12 cellular contexts compared by ENCODE assay signal in the genomic region with DNA sequence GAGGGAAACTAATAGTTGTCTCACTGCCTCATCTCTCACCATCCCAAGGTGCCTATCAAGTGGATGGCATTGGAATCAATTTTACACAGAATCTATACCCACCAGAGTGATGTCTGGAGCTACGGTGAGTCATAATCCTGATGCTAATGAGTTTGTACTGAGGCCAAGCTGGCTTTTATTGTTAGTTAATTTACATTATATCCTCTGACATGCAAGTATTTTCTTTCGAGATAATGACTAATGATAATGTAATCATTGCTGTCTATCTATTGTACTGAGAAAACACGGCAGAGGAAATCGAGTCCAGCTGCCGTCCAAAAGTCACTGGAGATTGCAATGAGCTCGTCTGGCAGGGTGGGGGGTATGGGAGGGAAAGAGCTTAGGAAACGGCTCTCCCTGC.
DNase-seq lines count a peak whose midpoint lies in the region; ATAC-seq and TF ChIP-seq lines count a peak whose summit lies in the region.
"Had no signal": no experiment of that assay in that cellular context is flagged by ENCODE, and none has a peak within 500 bp of the region (broad histone marks: within the 10 kb centered on the region; RNA-seq: fewer than 3 reads in every experiment).

No MANE protein-coding gene starts in this region.

- no peak for TF ChIP-seq CTCF in RWPE1 (conservative IDR thresholded peaks at IDR 0.05; ENCODE audit: low read depth)

- peaks cover 35% of the 10 kb centered on the region for H3F3A ChIP-seq in GM23248 (ENCODE audit: insufficient read depth)

- POLR2A ChIA-PET in RWPE1 (lab: Yijun Ruan, JAX; ENCODE audit: low non-redundant PET): no interaction called here
- POLR2A ChIA-PET in activated CD8-positive, alpha-beta T cell treated with anti-CD3 and anti-CD28 coated beads, Interleukin-2, amount 10 ng/mL, durations not matched to agents 7 days and 5 days (lab: Charles Lee): no interaction called here

- no peaks in the 10 kb centered on the region for H3K9me3 Mint-ChIP-seq in activated CD8-positive, alpha-beta T cell treated with anti-CD3 and anti-CD28 coated beads, Interleukin-2, amount 10 ng/mL, durations not matched to agents 7 days and 5 days (ENCODE audit: insufficient read depth)
- H3K9me3 Mint-ChIP-seq: stimulated activated naive CD8-positive, alpha-beta T cell treated with anti-CD3 and anti-CD28 coated beads, Interleukin-15, amount 100 ng/mL, for 72 hours had no signal

- H3K9me2 ChIP-seq in GM23248 (ENCODE audit: insufficient read depth): no peaks in the 10 kb centered on the region

- peaks cover 16% of the 10 kb centered on the region for H3K27me3 Mint-ChIP-seq in activated CD8-positive, alpha-beta T cell treated with anti-CD3 and anti-CD28 coated beads, Interleukin-2, amount 10 ng/mL, durations not matched to agents 7 days and 5 days (ENCODE audit: low read depth)

- H3K9me3 ChIP-seq in GM23248 (ENCODE audit: low read depth): no peaks in the 10 kb centered on the region
- no peaks in the 10 kb centered on the region for H3K9me3 ChIP-seq in stomach smooth muscle (ENCODE audit: control insufficient read depth in 2 of 2, low read length in 2 of 2)

- CTCF ChIA-PET in RWPE1 (lab: Yijun Ruan, JAX): no interaction called here
- CTCF ChIA-PET in activated CD8-positive, alpha-beta T cell treated with anti-CD3 and anti-CD28 coated beads, Interleukin-2, amount 10 ng/mL, durations not matched to agents 7 days and 5 days (lab: Charles Lee): interaction anchor here (1.6 kb wide), 1 partner anchor 62 kb away, joined by 5 read pairs; no protein-coding TSS in a partner anchor

- H3K4me1 Mint-ChIP-seq in activated CD8-positive, alpha-beta T cell treated with anti-CD3 and anti-CD28 coated beads, Interleukin-2, amount 10 ng/mL, durations not matched to agents 7 days and 5 days (ENCODE audit: low read depth): no peaks in the 10 kb centered on the region
- H3K4me1 Mint-ChIP-seq: stimulated activated naive CD8-positive, alpha-beta T cell treated with anti-CD3 and anti-CD28 coated beads, Interleukin-15, amount 100 ng/mL, for 72 hours had no signal

- no peaks in the 10 kb centered on the region for H3K36me3 Mint-ChIP-seq in activated CD8-positive, alpha-beta T cell treated with anti-CD3 and anti-CD28 coated beads, Interleukin-2, amount 10 ng/mL, durations not matched to agents 7 days and 5 days (ENCODE audit: low read depth)

- H3K4me1 ChIP-seq in GM23248 (ENCODE audit: insufficient read depth): peaks cover 16% of the 10 kb centered on the region
- H3K4me1 ChIP-seq in stomach smooth muscle (ENCODE audit: control insufficient read depth, insufficient read depth, low read length): peaks cover 36% of the 10 kb centered on the region

- H3K27me3 ChIP-seq in GM23248 (replicated peaks; ENCODE audit: insufficient read depth): no peaks in the 10 kb centered on the region
- no peaks in the 10 kb centered on the region for H3K27me3 ChIP-seq in stomach smooth muscle (ENCODE audit: control insufficient read depth in 1 of 2, insufficient read depth in 2 of 2, low read length in 2 of 2)

- no peak overlapping the region for H2AFZ ChIP-seq in GM23248

- peaks cover 26% of the 10 kb centered on the region for H3K79me2 ChIP-seq in GM23248 (ENCODE audit: insufficient read depth)

- 1 to 4% methylated on average over 7 of the region's 7 CpGs for WGBS in GM23248 (ENCODE audit: low coverage in 1 of 2, low lambda C conversion rate in 2 of 2, missing lambda C conversion rate in 2 of 2), 2 experiments

- H3K27ac ChIP-seq in GM23248 (peak overlapping the region; percentile 60), RWPE1 (peak overlapping the region; percentile 68), stomach smooth muscle (ENCODE audit: low read length) (peak overlapping the region; percentile 58)

- in situ Hi-C loops in GM23248 (cut with MboI): no loop called here

- H4K20me1 ChIP-seq in GM23248 (ENCODE audit: insufficient read depth): no peaks in the 10 kb centered on the region

- H3K4me2 ChIP-seq in GM23248 (ENCODE audit: unreplicated experiment): no peak overlapping the region

- ATAC-seq in activated CD8-positive, alpha-beta T cell treated with anti-CD3 and anti-CD28 coated beads, Interleukin-2, amount 10 ng/mL, durations not matched to agents 7 days and 5 days: no peak
- no peak for ATAC-seq in HG03025 (IDR thresholded peaks at IDR 0.05; ENCODE audit: low FRiP score, unreplicated experiment)

- no peak overlapping the region for H3K4me3 Mint-ChIP-seq in activated CD8-positive, alpha-beta T cell treated with anti-CD3 and anti-CD28 coated beads, Interleukin-2, amount 10 ng/mL, durations not matched to agents 7 days and 5 days
- H3K4me3 Mint-ChIP-seq: stimulated activated naive CD8-positive, alpha-beta T cell treated with anti-CD3 and anti-CD28 coated beads, Interleukin-15, amount 100 ng/mL, for 72 hours had no signal

- H3K27ac Mint-ChIP-seq in activated CD8-positive, alpha-beta T cell treated with anti-CD3 and anti-CD28 coated beads, Interleukin-2, amount 10 ng/mL, durations not matched to agents 7 days and 5 days: no peak overlapping the region
- H3K27ac Mint-ChIP-seq: stimulated activated naive CD8-positive, alpha-beta T cell treated with anti-CD3 and anti-CD28 coated beads, Interleukin-15, amount 100 ng/mL, for 72 hours had no signal

- DNase-seq in GM23248: peak; percentile 76
- no peak for DNase-seq in RWPE1 (ENCODE audit: low spot score)
- DNase-seq in fibroblast of peridontal ligament (ENCODE audit: extremely low read depth): peak; percentile 89
- no peak for DNase-seq in activated CD8-positive, alpha-beta T cell treated with anti-CD3 and anti-CD28 coated beads, Interleukin-2, amount 10 ng/mL, durations not matched to agents 7 days and 5 days
- no peak for DNase-seq in NCI-H2029 (lab: John Stamatoyannopoulos, UW)
- DNase-seq: activated effector memory CD4-positive, alpha-beta T cell treated with anti-CD3 and anti-CD28 coated beads, Interleukin-2, amount 50 U/mL, for 16 hours; KG1; NCI-H526 treated with DMSO at 0.1 percent for 48 hours; stimulated activated naive CD8-positive, alpha-beta T cell treated with anti-CD3 and anti-CD28 coated beads, Interleukin-15, amount 100 ng/mL, for 72 hours; T-helper 9 cell had no signal

- H3K36me3 ChIP-seq in GM23248 (ENCODE audit: low read depth) (peaks cover 24% of the 10 kb centered on the region), stomach smooth muscle (ENCODE audit: control insufficient read depth in 2 of 2, insufficient read depth in 2 of 2, low read length in 2 of 2) (peaks cover 7 to 17% of the 10 kb centered on the region in 2 donors)

- H3K9ac ChIP-seq in GM23248: peak overlapping the region; percentile 32; the same call in 1 of the 2 replicates
- no peak overlapping the region for H3K9ac ChIP-seq in stomach smooth muscle (ENCODE audit: low read length in 2 of 2)

- H3K4me3 ChIP-seq in GM23248 (no peak overlapping the region), stomach smooth muscle (ENCODE audit: low read length in 2 of 2) (no peak overlapping the region)

Comparison
In these comparisons a context has a peak if more than half of its experiments do, and no peak if none do; other contexts are left out.
1. DNase-seq: peak in GM23248 (single experiment) and fibroblast of peridontal ligament (single experiment); none in RWPE1 (single experiment), activated CD8-positive, alpha-beta T cell treated with anti-CD3 and anti-CD28 coated beads, Interleukin-2, amount 10 ng/mL, durations not matched to agents 7 days and 5 days (single experiment) and NCI-H2029 (single experiment).
2. Peak in every context shown above with its lines, with median percentiles within 50 percentile points of each other: H3K27ac ChIP-seq.